Comparison of ENCODE assay signal across 1 cellular context in genomic region chr3:42804113-42804830, GRCh38.
A peak's percentile ranks its signal among the peaks of the same experiment; 100 is the strongest.
TF ChIP-seq lines count a peak whose summit lies in the region.

Gene HIGD1A, minus strand, starts transcription at chr3:42804490. Its CDS starts 10,237 bp downstream, at chr3:42794253.

TF ChIP-seq in K562, 482 proteins besides CTCF, POLR2A, EP300 and RAD21 (continued from another document and continues in another):
- TF ChIP-seq HBP1 (CRISPR knock-in tag; IDR thresholded peaks at IDR 0.05), result peak; percentile 58
- 0 out of 2 replicates have a peak, but pooled peaks have one; percentile 45 for TF ChIP-seq ZNF431 (CRISPR knock-in tag; IDR thresholded peaks at IDR 0.05)
- TF ChIP-seq NCOA1 (IDR thresholded peaks at IDR 0.05; ENCODE audit: low read depth), result peak; percentile 50; the same call in 1 of the 2 replicates
- peak; percentile 79; the same call in 1 of the 2 replicates for TF ChIP-seq NFRKB (IDR thresholded peaks at IDR 0.05; ENCODE audit: low read depth)
- TF ChIP-seq RFX5 (IDR thresholded peaks at IDR 0.05; ENCODE audit: low read depth, low read length), result peak; percentile 57; the same call in 1 of the 2 replicates
- TF ChIP-seq RBFOX2 (IDR thresholded peaks at IDR 0.05; ENCODE audit: low read depth, low read length), result peak; percentile 98
- TF ChIP-seq NCOR1 (IDR thresholded peaks at IDR 0.05), result peak; percentile 9; the same call in 1 of the 2 replicates
- TF ChIP-seq MCM3 (IDR thresholded peaks at IDR 0.05), result no peak
- 0 out of 2 replicates have a peak, but pooled peaks have one; percentile 12 for TF ChIP-seq ZNF134 (CRISPR knock-in tag; conservative IDR thresholded peaks at IDR 0.05)
- peak; percentile 88; the same call in 1 of the 2 replicates for TF ChIP-seq ERF (CRISPR knock-in tag; IDR thresholded peaks at IDR 0.05)
- TF ChIP-seq ZNF583 (CRISPR knock-in tag; IDR thresholded peaks at IDR 0.05), result peak; percentile 77; the same call in 1 of the 2 replicates
- no peak for TF ChIP-seq PYGO2 (tag; IDR thresholded peaks at IDR 0.05)
- TF ChIP-seq ZFPM2 (CRISPR knock-in tag; IDR thresholded peaks at IDR 0.05), result 0 out of 2 replicates have a peak, but pooled peaks have one; percentile 45
- TF ChIP-seq SLC30A9 (CRISPR knock-in tag; IDR thresholded peaks at IDR 0.05), result no peak
- TF ChIP-seq NONO (IDR thresholded peaks at IDR 0.05; ENCODE audit: low read depth in 2 of 2, low read length in 1 of 2), result peak; percentile 45 to 60; a peak in 1 of 4 replicates
- 0 out of 2 replicates have a peak, but pooled peaks have one; percentile 62 for TF ChIP-seq ZNF586 (CRISPR knock-in tag; conservative IDR thresholded peaks at IDR 0.05)
- no peak for TF ChIP-seq CBFA2T3 (IDR thresholded peaks at IDR 0.05)
- TF ChIP-seq GABPA (tag; conservative IDR thresholded peaks at IDR 0.05; ENCODE audit: low read depth), result no peak
- peak; percentile 70; the same call in 1 of the 2 replicates for TF ChIP-seq ESRRA (IDR thresholded peaks at IDR 0.05; ENCODE audit: borderline replicate concordance, low read depth)
- peak; percentile 48; the same call in 1 of the 2 replicates for TF ChIP-seq ZBTB9 (CRISPR knock-in tag; IDR thresholded peaks at IDR 0.05)
- 0 out of 4 replicates have a peak, but pooled peaks have one; percentile 22 to 30 for TF ChIP-seq ARNT (IDR thresholded peaks at IDR 0.05)
- peak; percentile 37 for TF ChIP-seq ZSCAN32 (CRISPR knock-in tag; IDR thresholded peaks at IDR 0.05)
- TF ChIP-seq ZBTB7A (IDR thresholded peaks at IDR 0.05; ENCODE audit: borderline replicate concordance, control insufficient read depth, low read depth, low read length), result 0 out of 2 replicates have a peak, but pooled peaks have one; percentile 54
- peak; percentile 34; the same call in 1 of the 2 replicates for TF ChIP-seq SOX6 (IDR thresholded peaks at IDR 0.05)
- TF ChIP-seq ARID3B (CRISPR knock-in tag; IDR thresholded peaks at IDR 0.05; ENCODE audit: borderline replicate concordance), result peak; percentile 75; the same call in 1 of the 2 replicates
- peak; percentile 32; the same call in 1 of the 2 replicates for TF ChIP-seq KDM2B (CRISPR knock-in tag; IDR thresholded peaks at IDR 0.05)
- no peak for TF ChIP-seq CBX8 (IDR thresholded peaks at IDR 0.05; ENCODE audit: borderline replicate concordance, extremely low read depth, low read depth, low read length, poor library complexity, severe bottlenecking)
- TF ChIP-seq KLF1 (tag; IDR thresholded peaks at IDR 0.05), result peak; percentile 51; the same call in 1 of the 2 replicates
- TF ChIP-seq E2F3 (CRISPR knock-in tag; IDR thresholded peaks at IDR 0.05), result 0 out of 2 replicates have a peak, but pooled peaks have one; percentile 67
- peak; percentile 33 for TF ChIP-seq ZNF316 (IDR thresholded peaks at IDR 0.05)
- TF ChIP-seq ARID4B (CRISPR knock-in tag; IDR thresholded peaks at IDR 0.05), result 0 out of 2 replicates have a peak, but pooled peaks have one; percentile 54
- 0 out of 2 replicates have a peak, but pooled peaks have one; percentile 40 for TF ChIP-seq ZNF407 (IDR thresholded peaks at IDR 0.05; ENCODE audit: low read depth)
